ENCODE assay signal across 8 cellular contexts in the genomic region with DNA sequence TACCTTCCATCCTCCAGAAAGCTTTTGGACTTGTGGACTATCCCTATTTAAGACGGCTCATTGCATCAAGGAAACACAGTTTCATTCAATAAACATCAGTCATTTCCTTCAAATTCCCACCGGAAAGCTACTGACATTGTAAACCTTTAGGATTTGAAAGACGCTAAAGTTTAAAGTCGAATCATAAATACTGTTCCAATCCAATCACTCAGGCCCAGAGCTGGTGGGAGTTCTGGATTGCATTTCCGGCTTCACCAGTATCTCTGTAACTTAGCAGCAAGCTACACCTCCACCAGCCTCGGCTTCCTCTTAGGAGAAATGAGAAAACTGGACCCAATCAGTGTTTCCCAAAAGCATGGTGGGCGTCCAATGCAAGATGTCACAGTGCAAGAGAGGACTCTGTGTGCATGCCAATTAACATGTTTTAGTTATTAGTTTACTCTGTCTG. TPM values are rescaled to one million over a fixed set of nuclear protein-coding genes. Genes with fewer than 3 reads are reported as not detected.
DNase-seq lines count a peak whose midpoint lies in the region; FAIRE-seq and TF ChIP-seq lines count a peak whose summit lies in the region.

No MANE protein-coding gene starts in this region.

- peak overlapping the region; percentile 91 for H3K27ac ChIP-seq in astrocyte (ENCODE audit: low read depth, low read length)

- H2AFZ ChIP-seq in astrocyte (ENCODE audit: low read depth, low read length) = no peak overlapping the region

- H3K36me3 Mint-ChIP-seq in astrocyte (ENCODE audit: low read depth, unreplicated experiment) = peaks cover 9% of the 10 kb centered on the region

- H3K4me3 Mint-ChIP-seq in astrocyte (ENCODE audit: unreplicated experiment) = peak overlapping the region; percentile 98

- H3K4me1 ChIP-seq in astrocyte (ENCODE audit: insufficient read depth, low read length) = peaks cover 14% of the 10 kb centered on the region

- TF ChIP-seq CTCF in astrocyte (IDR thresholded peaks at IDR 0.05; ENCODE audit: insufficient read depth, low read depth, low read length) = no peak

- H3K9me3 ChIP-seq in astrocyte (ENCODE audit: insufficient read depth, low read depth, low read length) = no peaks in the 10 kb centered on the region

- no peaks in the 10 kb centered on the region for H3K36me3 ChIP-seq in astrocyte (ENCODE audit: insufficient read depth, low read length)

- peak overlapping the region; percentile 89 for H3K27ac Mint-ChIP-seq in astrocyte (ENCODE audit: unreplicated experiment)

- peak overlapping the region; percentile 92 for H3K9ac ChIP-seq in astrocyte (ENCODE audit: low read length)

- no peaks in the 10 kb centered on the region for H3K27me3 ChIP-seq in astrocyte (ENCODE audit: insufficient read depth, low read length)

- peaks cover 24% of the 10 kb centered on the region for H3K4me1 Mint-ChIP-seq in astrocyte (ENCODE audit: low read depth, unreplicated experiment)

- H3K79me2 ChIP-seq in astrocyte (ENCODE audit: insufficient read depth, low read length) = peaks cover 60% of the 10 kb centered on the region

- H3K27me3 Mint-ChIP-seq in astrocyte (ENCODE audit: low read depth, unreplicated experiment) = no peaks in the 10 kb centered on the region

- H3K9me3 Mint-ChIP-seq in astrocyte (ENCODE audit: unreplicated experiment) = no peaks in the 10 kb centered on the region

- peak overlapping the region; percentile 80 for H3K4me3 ChIP-seq in astrocyte (ENCODE audit: insufficient read depth, low read depth, low read length)

- peak overlapping the region; percentile 97 for H3K4me2 ChIP-seq in astrocyte (ENCODE audit: low read length)

- peak; percentile 43 for DNase-seq in AG20443 (ENCODE audit: low spot score)
- DNase-seq in HT-29 (ENCODE audit: low spot score) = peak; percentile 65
- DNase-seq in astrocyte (ENCODE audit: low read depth) = peak; percentile 61
- peak; percentile 32 for DNase-seq in kidney glomerular epithelial cell (lab: John Stamatoyannopoulos, UW)
- DNase-seq in superior temporal gyrus (ENCODE audit: extremely low spot score) = peak; percentile 51
- no peak for DNase-seq in NCI-H1694 treated with DMSO at 0.1 percent for 48 hours (lab: John Stamatoyannopoulos, UW)
- DNase-seq in GM19240 (ENCODE audit: insufficient read length, low spot score) = no peak
- no peak for DNase-seq in HUDEP-2 (lab: John Stamatoyannopoulos, UW; ENCODE audit: unreplicated experiment in 76 of 76)

- FAIRE-seq in astrocyte (lab: Jason Lieb, UNC) = peak; percentile 70

- peaks cover 26% of the 10 kb centered on the region for H4K20me1 ChIP-seq in astrocyte (ENCODE audit: insufficient read depth, low read length)

RNA-seq across cellular contexts. Expression of gene WDFY1, which starts 1.6 kb away (rescaled TPM):
- total RNA-seq in HT-29 (2014; rRNA removed; shearing (Covaris generic)) = 56.0 and 77.7 TPM in 2 replicates
- 52.5 and 52.6 TPM in 2 replicates for total RNA-seq in astrocyte

RNA-seq across cellular contexts. Expression of gene MRPL44, which starts 13.7 kb away (rescaled TPM):
- 23.1 and 24.4 TPM in 2 replicates for total RNA-seq in HT-29 (2014; rRNA removed; shearing (Covaris generic))
- 32.6 and 33.3 TPM in 2 replicates for total RNA-seq in astrocyte

Comparison
In these comparisons a context has a peak if more than half of its experiments do, and no peak if none do; other contexts are left out.
1. DNase-seq: peak in AG20443 (single experiment), HT-29 (single experiment), astrocyte (single experiment), kidney glomerular epithelial cell (single experiment) and superior temporal gyrus (single experiment); none in NCI-H1694 treated with DMSO at 0.1 percent for 48 hours (single experiment), GM19240 (single experiment) and HUDEP-2 (0 of 76).